In genomic region chr13:25064396-25064795, GRCh38 we compare ENCODE assay signal across 15 cellular contexts.
DNase-seq lines count a peak whose midpoint lies in the region; ATAC-seq lines count a peak whose summit lies in the region.
"Had no signal": no experiment of that assay in that cellular context is flagged by ENCODE, and none has a peak within 500 bp of the region (broad histone marks: within the 10 kb centered on the region; RNA-seq: fewer than 3 reads in every experiment).

No MANE protein-coding gene starts in this region.

- ATAC-seq in HG03045 (IDR thresholded peaks at IDR 0.05; ENCODE audit: unreplicated experiment) = no peak
- ATAC-seq: GM23338, HCT116 had no signal

- DNase-seq in NCI-H2081 (lab: John Stamatoyannopoulos, UW) (peak; percentile 38 to 40), NCI-H2081 treated with DMSO at 0.1 percent for 48 hours (lab: John Stamatoyannopoulos, UW) (no peak), NCI-H146 treated with DMSO at 0.1 percent for 48 hours (lab: John Stamatoyannopoulos, UW; ENCODE audit: unreplicated experiment) (peak; percentile 74), NCI-H748 (lab: John Stamatoyannopoulos, UW; ENCODE audit: unreplicated experiment) (peak; percentile 89), NCI-H2029 treated with DMSO at 0.1 percent for 48 hours (lab: John Stamatoyannopoulos, UW) (no peak), NCI-H1092 (lab: John Stamatoyannopoulos, UW) (no peak)
- DNase-seq: 8988T; CD4-positive, alpha-beta memory T cell; DMS 273 treated with DMSO at 0.1 percent for 48 hours; DMS53; DND-41; EL had no signal

Comparison
In these comparisons a context has a peak if more than half of its experiments do, and no peak if none do; other contexts are left out.
1. DNase-seq: peak in NCI-H2081 (2 of 2), NCI-H146 treated with DMSO at 0.1 percent for 48 hours (single experiment) and NCI-H748 (single experiment); none in NCI-H2081 treated with DMSO at 0.1 percent for 48 hours (single experiment), NCI-H2029 treated with DMSO at 0.1 percent for 48 hours (single experiment) and NCI-H1092 (single experiment).